15 cellular contexts compared by ENCODE assay signal in the genomic region with DNA sequence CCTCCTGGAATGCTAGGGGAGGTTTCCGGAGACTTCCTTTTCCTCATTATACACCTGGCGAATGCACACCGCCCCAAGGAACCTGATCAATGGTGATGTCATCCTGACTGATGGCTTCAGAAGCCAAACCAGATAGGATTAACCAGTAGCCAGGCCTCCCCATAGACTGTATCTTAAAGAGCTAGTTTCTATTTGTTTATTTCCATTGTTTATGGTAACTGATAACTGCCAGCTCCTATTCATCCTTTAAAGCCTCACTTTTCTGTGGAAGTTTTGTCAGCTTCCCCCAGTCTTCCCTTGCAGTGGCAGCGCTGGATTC. TPM values are rescaled to one million over a fixed set of nuclear protein-coding genes. Genes with fewer than 3 reads are reported as not detected.
DNase-seq lines count a peak whose midpoint lies in the region; TF ChIP-seq lines count a peak whose summit lies in the region.
"Had no signal": no experiment of that assay in that cellular context is flagged by ENCODE, and none has a peak within 500 bp of the region (broad histone marks: within the 10 kb centered on the region; RNA-seq: fewer than 3 reads in every experiment).

TSS of gene MKRN2OS (minus strand) at position 27 of the 319 bp plus-strand sequence. CDS start 35 bp downstream, outside the sequence.

- no peak within 1 kb of the TSS for H3K27ac Mint-ChIP-seq in activated CD4-positive, alpha-beta memory T cell treated with anti-CD3 and anti-CD28 coated beads for 36 hours

- H3K27me3 Mint-ChIP-seq in activated CD4-positive, alpha-beta memory T cell treated with anti-CD3 and anti-CD28 coated beads for 36 hours, result peaks cover 3% of the 10 kb centered on the region

- no peak within 1 kb of the TSS for H3K4me3 Mint-ChIP-seq in activated CD4-positive, alpha-beta memory T cell treated with anti-CD3 and anti-CD28 coated beads for 36 hours
- H3K4me3 Mint-ChIP-seq: naive thymus-derived CD4-positive, alpha-beta T cell had no signal

- TF ChIP-seq CTCF in LNCaP clone FGC (IDR thresholded peaks at IDR 0.05; ENCODE audit: control insufficient read depth, extremely low read depth, insufficient read depth) (no peak; the same call in 1 of the 2 replicates), prostate gland (IDR thresholded peaks at IDR 0.05) (no peak), dorsolateral prefrontal cortex (IDR thresholded peaks at IDR 0.05 in 54 of 56, conservative IDR thresholded peaks at IDR 0.05 in 2 of 56; ENCODE audit: low read depth in 1 of 56, partially characterized antibody in 56 of 56) (no peak)

- H3K36me3 Mint-ChIP-seq in activated CD4-positive, alpha-beta memory T cell treated with anti-CD3 and anti-CD28 coated beads for 36 hours, result no peaks in the 10 kb centered on the region

- H3K9me3 Mint-ChIP-seq in activated CD4-positive, alpha-beta memory T cell treated with anti-CD3 and anti-CD28 coated beads for 36 hours, result no peaks in the 10 kb centered on the region
- H3K9me3 Mint-ChIP-seq: naive thymus-derived CD4-positive, alpha-beta T cell had no signal

- no peaks in the 10 kb centered on the region for H3K4me1 ChIP-seq in prostate gland (replicated peaks)

- 31% methylated on average over 4 of the region's 4 CpGs for WGBS in prostate gland

- H3K4me1 Mint-ChIP-seq in activated CD4-positive, alpha-beta memory T cell treated with anti-CD3 and anti-CD28 coated beads for 36 hours (ENCODE audit: low read depth), result no peaks in the 10 kb centered on the region

- intact Hi-C loops in prostate gland (cut with DNase I), result no loop called here
- intact Hi-C loops in dorsolateral prefrontal cortex (cut with DNase I), result no loop called here
- intact Hi-C loops in activated CD4-positive, alpha-beta memory T cell treated with anti-CD3 and anti-CD28 coated beads for 36 hours (cut with micrococcal nuclease), result no loop called here

- CTCF ChIA-PET in activated CD4-positive, alpha-beta memory T cell treated with anti-CD3 and anti-CD28 coated beads for 36 hours (lab: Charles Lee), result interaction anchor here (0.6 to 1.3 kb wide), 2 partner anchors 9 to 32 kb away, joined by 3 to 5 read pairs; no protein-coding TSS in a partner anchor

- peak; percentile 39 for TF ChIP-seq POLR2A in prostate gland (IDR thresholded peaks at IDR 0.05)

- H3K4me3 ChIP-seq in LNCaP clone FGC (ENCODE audit: low read depth, low read length) (peak within 1 kb of the TSS; percentile 62), prostate gland (peak within 1 kb of the TSS in 1 of 2 donors; percentile 17), dorsolateral prefrontal cortex (no peak within 1 kb of the TSS)

- H3K27ac ChIP-seq in prostate gland (no peak within 1 kb of the TSS), dorsolateral prefrontal cortex (peak within 1 kb of the TSS in 3 of 59 donors; percentile 10 to 70 (median 12))
- H3K27ac ChIP-seq: brain microvascular endothelial cell had no signal

- H3K9me3 ChIP-seq in prostate gland, result no peaks in the 10 kb centered on the region

- DNase-seq in LNCaP clone FGC (ENCODE audit: low read depth) (peak; percentile 90), SW480 (ENCODE audit: low spot score) (peak; percentile 73), iPS-NIHi11 (ENCODE audit: low spot score) (peak; percentile 52), prostate gland (ENCODE audit: low spot score) (peak; percentile 27), dorsolateral prefrontal cortex (no peak), SW 1271 (lab: John Stamatoyannopoulos, UW) (no peak)
- no peak for DNase-seq in activated CD4-positive, alpha-beta memory T cell treated with anti-CD3 and anti-CD28 coated beads for 36 hours
- DNase-seq: activated CD8-positive, alpha-beta memory T cell treated with anti-CD3 and anti-CD28 coated beads, Interleukin-2, amount 50 U/mL, for 4 hours; brain microvascular endothelial cell; foreskin melanocyte; naive thymus-derived CD4-positive, alpha-beta T cell; NCI-H187 treated with DMSO at 0.1 percent for 48 hours had no signal

- H3K36me3 ChIP-seq in prostate gland, result no peaks in the 10 kb centered on the region

- H3K27me3 ChIP-seq in prostate gland (replicated peaks; ENCODE audit: insufficient read depth), result no peaks in the 10 kb centered on the region
- H3K27me3 ChIP-seq in dorsolateral prefrontal cortex, result no peaks in the 10 kb centered on the region
- H3K27me3 ChIP-seq: brain microvascular endothelial cell had no signal

- POLR2A ChIA-PET in activated CD4-positive, alpha-beta memory T cell treated with anti-CD3 and anti-CD28 coated beads for 36 hours (lab: Charles Lee), result no interaction called here

RNA-seq across cellular contexts. Expression of gene MKRN2OS, which starts in this region (rescaled TPM):
- 1 to 10 TPM; 1.0 to 2.7 TPM for total RNA-seq in prostate gland
- total RNA-seq in dorsolateral prefrontal cortex, result 1 to 10 TPM in 105 of 120 experiments, under 1 TPM in 9, not detected in 6; 0.69 to 9.3 (median 2.4) TPM
- total RNA-seq in activated CD4-positive, alpha-beta memory T cell treated with anti-CD3 and anti-CD28 coated beads for 36 hours, result not detected
- total RNA-seq: H4; naive thymus-derived CD4-positive, alpha-beta T cell; T-helper 1 cell treated with Interleukin-12 subunit alpha and Interleukin-12 subunit beta and Interleukin-4 antibody, amounts not matched to agents 30 ng/mL and 1 ng/mL, for 36 hours; temporal lobe had no signal

Comparison
In these comparisons a context has a peak if more than half of its experiments do, and no peak if none do; other contexts are left out.
1. DNase-seq: peak in LNCaP clone FGC (single experiment), SW480 (single experiment), iPS-NIHi11 (single experiment) and prostate gland (single experiment); none in dorsolateral prefrontal cortex (0 of 10), activated CD4-positive, alpha-beta memory T cell treated with anti-CD3 and anti-CD28 coated beads for 36 hours (single experiment) and SW 1271 (0 of 2).